Comparison of ENCODE assay signal across 1 cellular context in the genomic region with DNA sequence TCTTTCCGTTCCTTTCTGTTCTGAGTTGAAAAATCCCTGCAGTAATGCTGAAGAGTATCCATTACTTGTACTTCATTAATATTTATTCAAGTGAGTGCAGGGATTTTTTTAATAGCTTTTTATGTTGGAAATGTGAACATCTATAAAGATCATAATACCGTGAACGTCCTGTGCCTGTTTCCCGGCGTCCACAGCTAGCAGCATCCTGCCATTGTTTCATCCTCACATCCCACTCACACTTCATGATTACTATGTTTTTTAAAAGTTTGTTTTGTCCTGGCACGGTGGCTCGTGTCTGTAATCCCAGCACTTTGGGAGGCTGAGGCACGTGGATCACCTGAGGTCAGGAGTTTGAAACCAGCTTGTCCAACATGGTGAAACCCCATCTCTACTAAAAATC.
TF ChIP-seq lines count a peak whose summit lies in the region.

No MANE protein-coding gene starts in this region.

TF ChIP-seq in GM23338, 12 proteins besides CTCF, POLR2A, EP300 and RAD21 (continued from another document):
- TF ChIP-seq, protein P1, sequence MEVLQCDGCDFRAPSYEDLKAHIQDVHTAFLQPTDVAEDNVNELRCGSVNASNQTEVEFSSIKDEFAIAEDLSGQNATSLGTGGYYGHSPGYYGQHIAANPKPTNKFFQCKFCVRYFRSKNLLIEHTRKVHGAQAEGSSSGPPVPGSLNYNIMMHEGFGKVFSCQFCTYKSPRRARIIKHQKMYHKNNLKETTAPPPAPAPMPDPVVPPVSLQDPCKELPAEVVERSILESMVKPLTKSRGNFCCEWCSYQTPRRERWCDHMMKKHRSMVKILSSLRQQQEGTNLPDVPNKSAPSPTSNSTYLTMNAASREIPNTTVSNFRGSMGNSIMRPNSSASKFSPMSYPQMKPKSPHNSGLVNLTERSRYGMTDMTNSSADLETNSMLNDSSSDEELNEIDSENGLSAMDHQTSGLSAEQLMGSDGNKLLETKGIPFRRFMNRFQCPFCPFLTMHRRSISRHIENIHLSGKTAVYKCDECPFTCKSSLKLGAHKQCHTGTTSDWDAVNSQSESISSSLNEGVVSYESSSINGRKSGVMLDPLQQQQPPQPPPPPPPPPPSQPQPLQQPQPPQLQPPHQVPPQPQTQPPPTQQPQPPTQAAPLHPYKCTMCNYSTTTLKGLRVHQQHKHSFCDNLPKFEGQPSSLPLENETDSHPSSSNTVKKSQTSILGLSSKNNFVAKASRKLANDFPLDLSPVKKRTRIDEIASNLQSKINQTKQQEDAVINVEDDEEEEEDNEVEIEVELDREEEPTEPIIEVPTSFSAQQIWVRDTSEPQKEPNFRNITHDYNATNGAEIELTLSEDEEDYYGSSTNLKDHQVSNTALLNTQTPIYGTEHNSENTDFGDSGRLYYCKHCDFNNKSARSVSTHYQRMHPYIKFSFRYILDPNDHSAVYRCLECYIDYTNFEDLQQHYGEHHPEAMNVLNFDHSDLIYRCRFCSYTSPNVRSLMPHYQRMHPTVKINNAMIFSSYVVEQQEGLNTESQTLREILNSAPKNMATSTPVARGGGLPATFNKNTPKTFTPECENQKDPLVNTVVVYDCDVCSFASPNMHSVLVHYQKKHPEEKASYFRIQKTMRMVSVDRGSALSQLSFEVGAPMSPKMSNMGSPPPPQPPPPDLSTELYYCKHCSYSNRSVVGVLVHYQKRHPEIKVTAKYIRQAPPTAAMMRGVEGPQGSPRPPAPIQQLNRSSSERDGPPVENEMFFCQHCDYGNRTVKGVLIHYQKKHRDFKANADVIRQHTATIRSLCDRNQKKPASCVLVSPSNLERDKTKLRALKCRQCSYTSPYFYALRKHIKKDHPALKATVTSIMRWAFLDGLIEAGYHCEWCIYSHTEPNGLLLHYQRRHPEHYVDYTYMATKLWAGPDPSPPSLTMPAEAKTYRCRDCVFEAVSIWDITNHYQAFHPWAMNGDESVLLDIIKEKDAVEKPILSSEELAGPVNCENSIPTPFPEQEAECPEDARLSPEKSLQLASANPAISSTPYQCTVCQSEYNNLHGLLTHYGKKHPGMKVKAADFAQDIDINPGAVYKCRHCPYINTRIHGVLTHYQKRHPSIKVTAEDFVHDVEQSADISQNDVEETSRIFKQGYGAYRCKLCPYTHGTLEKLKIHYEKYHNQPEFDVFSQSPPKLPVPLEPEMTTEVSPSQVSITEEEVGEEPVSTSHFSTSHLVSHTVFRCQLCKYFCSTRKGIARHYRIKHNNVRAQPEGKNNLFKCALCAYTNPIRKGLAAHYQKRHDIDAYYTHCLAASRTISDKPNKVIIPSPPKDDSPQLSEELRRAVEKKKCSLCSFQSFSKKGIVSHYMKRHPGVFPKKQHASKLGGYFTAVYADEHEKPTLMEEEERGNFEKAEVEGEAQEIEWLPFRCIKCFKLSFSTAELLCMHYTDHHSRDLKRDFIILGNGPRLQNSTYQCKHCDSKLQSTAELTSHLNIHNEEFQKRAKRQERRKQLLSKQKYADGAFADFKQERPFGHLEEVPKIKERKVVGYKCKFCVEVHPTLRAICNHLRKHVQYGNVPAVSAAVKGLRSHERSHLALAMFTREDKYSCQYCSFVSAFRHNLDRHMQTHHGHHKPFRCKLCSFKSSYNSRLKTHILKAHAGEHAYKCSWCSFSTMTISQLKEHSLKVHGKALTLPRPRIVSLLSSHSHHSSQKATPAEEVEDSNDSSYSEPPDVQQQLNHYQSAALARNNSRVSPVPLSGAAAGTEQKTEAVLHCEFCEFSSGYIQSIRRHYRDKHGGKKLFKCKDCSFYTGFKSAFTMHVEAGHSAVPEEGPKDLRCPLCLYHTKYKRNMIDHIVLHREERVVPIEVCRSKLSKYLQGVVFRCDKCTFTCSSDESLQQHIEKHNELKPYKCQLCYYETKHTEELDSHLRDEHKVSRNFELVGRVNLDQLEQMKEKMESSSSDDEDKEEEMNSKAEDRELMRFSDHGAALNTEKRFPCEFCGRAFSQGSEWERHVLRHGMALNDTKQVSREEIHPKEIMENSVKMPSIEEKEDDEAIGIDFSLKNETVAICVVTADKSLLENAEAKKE (CRISPR knock-in tag; IDR thresholded peaks at IDR 0.05) = no peak
- TF ChIP-seq, protein P2, sequence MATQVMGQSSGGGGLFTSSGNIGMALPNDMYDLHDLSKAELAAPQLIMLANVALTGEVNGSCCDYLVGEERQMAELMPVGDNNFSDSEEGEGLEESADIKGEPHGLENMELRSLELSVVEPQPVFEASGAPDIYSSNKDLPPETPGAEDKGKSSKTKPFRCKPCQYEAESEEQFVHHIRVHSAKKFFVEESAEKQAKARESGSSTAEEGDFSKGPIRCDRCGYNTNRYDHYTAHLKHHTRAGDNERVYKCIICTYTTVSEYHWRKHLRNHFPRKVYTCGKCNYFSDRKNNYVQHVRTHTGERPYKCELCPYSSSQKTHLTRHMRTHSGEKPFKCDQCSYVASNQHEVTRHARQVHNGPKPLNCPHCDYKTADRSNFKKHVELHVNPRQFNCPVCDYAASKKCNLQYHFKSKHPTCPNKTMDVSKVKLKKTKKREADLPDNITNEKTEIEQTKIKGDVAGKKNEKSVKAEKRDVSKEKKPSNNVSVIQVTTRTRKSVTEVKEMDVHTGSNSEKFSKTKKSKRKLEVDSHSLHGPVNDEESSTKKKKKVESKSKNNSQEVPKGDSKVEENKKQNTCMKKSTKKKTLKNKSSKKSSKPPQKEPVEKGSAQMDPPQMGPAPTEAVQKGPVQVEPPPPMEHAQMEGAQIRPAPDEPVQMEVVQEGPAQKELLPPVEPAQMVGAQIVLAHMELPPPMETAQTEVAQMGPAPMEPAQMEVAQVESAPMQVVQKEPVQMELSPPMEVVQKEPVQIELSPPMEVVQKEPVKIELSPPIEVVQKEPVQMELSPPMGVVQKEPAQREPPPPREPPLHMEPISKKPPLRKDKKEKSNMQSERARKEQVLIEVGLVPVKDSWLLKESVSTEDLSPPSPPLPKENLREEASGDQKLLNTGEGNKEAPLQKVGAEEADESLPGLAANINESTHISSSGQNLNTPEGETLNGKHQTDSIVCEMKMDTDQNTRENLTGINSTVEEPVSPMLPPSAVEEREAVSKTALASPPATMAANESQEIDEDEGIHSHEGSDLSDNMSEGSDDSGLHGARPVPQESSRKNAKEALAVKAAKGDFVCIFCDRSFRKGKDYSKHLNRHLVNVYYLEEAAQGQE (IDR thresholded peaks at IDR 0.05; ENCODE audit: unreplicated experiment) = no peak
